12 cellular contexts compared by ENCODE assay signal in the genomic region with DNA sequence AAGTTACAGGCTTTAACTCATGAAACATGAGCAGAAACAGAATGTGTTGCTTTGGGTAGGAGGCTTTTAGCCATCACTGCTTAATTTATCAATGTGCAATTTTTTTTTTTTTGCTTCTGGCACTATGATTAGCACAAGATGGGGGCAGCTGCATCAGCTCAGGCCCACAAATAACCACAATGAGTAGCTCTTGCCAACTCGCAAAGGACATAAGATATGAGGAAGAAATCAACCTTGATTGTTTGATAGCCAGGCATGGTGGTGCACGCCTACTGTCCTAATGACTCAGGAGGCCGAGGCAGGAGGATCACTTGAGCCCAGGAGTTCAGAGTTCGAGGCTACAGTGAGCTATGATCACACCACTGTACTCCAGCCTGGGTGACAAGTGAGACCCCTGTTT. TPM values are rescaled to one million over a fixed set of nuclear protein-coding genes. Genes with fewer than 3 reads are reported as not detected.
DNase-seq lines count a peak whose midpoint lies in the region; ATAC-seq and TF ChIP-seq lines count a peak whose summit lies in the region.
"Had no signal": no experiment of that assay in that cellular context is flagged by ENCODE, and none has a peak within 500 bp of the region (broad histone marks: within the 10 kb centered on the region; RNA-seq: fewer than 3 reads in every experiment).

No MANE protein-coding gene starts in this region.

- no peaks in the 10 kb centered on the region for H3K27me3 Mint-ChIP-seq in stimulated activated memory B cell treated with anti-CD40 and anti-IgM and Interleukin-4, amounts not matched to agents 10 μg/mL and 1 μg/mL and 100 μg/mL, for 72 hours

- no peaks in the 10 kb centered on the region for H3K9me3 Mint-ChIP-seq in stimulated activated memory B cell treated with anti-CD40 and anti-IgM and Interleukin-4, amounts not matched to agents 10 μg/mL and 1 μg/mL and 100 μg/mL, for 72 hours

- peaks cover 17% of the 10 kb centered on the region for H3K36me3 Mint-ChIP-seq in stimulated activated memory B cell treated with anti-CD40 and anti-IgM and Interleukin-4, amounts not matched to agents 10 μg/mL and 1 μg/mL and 100 μg/mL, for 72 hours

- DNase-seq in LHCN-M2 (ENCODE audit: low read depth) (peak; percentile 70), left kidney (ENCODE audit: low read depth, low spot score) (peak; percentile 65), SIG-M5 (lab: John Stamatoyannopoulos, UW) (no peak), GM10266 (ENCODE audit: extremely low spot score) (no peak), NCI-H2227 treated with DMSO at 0.1 percent for 48 hours (lab: John Stamatoyannopoulos, UW) (no peak)
- DNase-seq in activated CD8-positive, alpha-beta memory T cell treated with anti-CD3 and anti-CD28 coated beads, Interleukin-2, amount 50 U/mL, for 48 hours = peak; percentile 33
- no peak for DNase-seq in activated naive CD4-positive, alpha-beta T cell treated with Interleukin-2 at 50 U/mL for 16 hours
- DNase-seq: activated CD4-positive, CD25-positive, alpha-beta regulatory T cell; DND-41; H7; NCI-H2171 had no signal

- H3K4me1 Mint-ChIP-seq in stimulated activated memory B cell treated with anti-CD40 and anti-IgM and Interleukin-4, amounts not matched to agents 10 μg/mL and 1 μg/mL and 100 μg/mL, for 72 hours = peaks cover 95% of the 10 kb centered on the region

- no peak for TF ChIP-seq CTCF in GM10266 (IDR thresholded peaks at IDR 0.05; ENCODE audit: control insufficient read depth, insufficient read depth, low read depth, missing control alignments)

- no peak for ATAC-seq in stimulated activated memory B cell treated with anti-CD40 and anti-IgM and Interleukin-4, amounts not matched to agents 10 μg/mL and 1 μg/mL and 100 μg/mL, for 72 hours

- H3K4me3 Mint-ChIP-seq in stimulated activated memory B cell treated with anti-CD40 and anti-IgM and Interleukin-4, amounts not matched to agents 10 μg/mL and 1 μg/mL and 100 μg/mL, for 72 hours = no peak overlapping the region

- peak overlapping the region; percentile 53 for H3K27ac Mint-ChIP-seq in stimulated activated memory B cell treated with anti-CD40 and anti-IgM and Interleukin-4, amounts not matched to agents 10 μg/mL and 1 μg/mL and 100 μg/mL, for 72 hours

RNA-seq across cellular contexts. Expression of a gene that starts 12.3 kb away (rescaled TPM):
- total RNA-seq in LHCN-M2 (2014; rRNA removed) = 14.3 and 17.5 TPM in 2 replicates
- 4.4 TPM for polyA plus RNA-seq in LHCN-M2 (2012)

RNA-seq across cellular contexts. Expression of a gene that starts 38.4 kb away (rescaled TPM):
- 43.6 and 54.2 TPM in 2 replicates for total RNA-seq in LHCN-M2 (2014; rRNA removed)
- 30.2 TPM for polyA plus RNA-seq in LHCN-M2 (2012)

Comparison
In these comparisons a context has a peak if more than half of its experiments do, and no peak if none do; other contexts are left out.
1. DNase-seq: peak in LHCN-M2 (single experiment), activated CD8-positive, alpha-beta memory T cell treated with anti-CD3 and anti-CD28 coated beads, Interleukin-2, amount 50 U/mL, for 48 hours (single experiment) and left kidney (single experiment); none in SIG-M5 (single experiment), GM10266 (single experiment), activated naive CD4-positive, alpha-beta T cell treated with Interleukin-2 at 50 U/mL for 16 hours (single experiment) and NCI-H2227 treated with DMSO at 0.1 percent for 48 hours (single experiment).